ENCODE assay signal across 9 cellular contexts in the genomic region with DNA sequence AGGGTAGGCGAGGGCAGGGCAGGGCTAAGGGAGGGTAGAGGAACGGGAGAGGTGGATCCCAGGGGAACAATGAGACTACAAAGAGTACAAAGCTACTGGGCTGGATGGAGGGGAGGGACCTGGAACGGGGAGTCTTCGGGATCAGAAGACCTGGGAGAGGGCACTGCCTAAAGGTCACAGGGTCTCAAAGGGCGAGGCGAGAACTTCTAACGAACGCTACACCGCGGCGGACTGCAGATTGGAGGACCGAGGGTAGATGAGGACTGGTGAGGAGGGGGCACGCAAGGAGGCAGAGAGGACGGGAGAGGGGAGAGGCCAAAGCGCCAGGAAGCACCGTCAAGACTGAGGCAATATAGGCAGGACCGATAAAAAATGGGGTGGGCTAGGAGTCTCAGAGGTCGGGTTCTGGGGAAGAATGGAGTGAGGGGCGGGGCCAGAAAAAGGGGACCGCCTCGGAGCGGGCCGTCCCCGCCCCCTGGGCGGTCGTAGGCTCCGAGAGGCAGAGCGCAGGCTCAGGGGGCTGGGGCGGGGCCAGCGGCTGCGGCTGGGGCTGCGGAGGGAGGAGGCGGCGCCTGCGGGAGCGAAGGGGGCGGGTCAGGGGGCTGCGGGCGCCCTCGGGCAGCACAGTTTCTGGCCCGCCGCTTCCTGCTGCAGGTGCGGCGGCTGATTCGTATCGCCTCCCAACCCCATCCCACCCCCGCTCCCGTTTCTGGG. TPM values are rescaled to one million over a fixed set of nuclear protein-coding genes. Genes with fewer than 3 reads are reported as not detected.
DNase-seq lines count a peak whose midpoint lies in the region; ATAC-seq and TF ChIP-seq lines count a peak whose summit lies in the region.
"Had no signal": no experiment of that assay in that cellular context is flagged by ENCODE, and none has a peak within 500 bp of the region (broad histone marks: within the 10 kb centered on the region; RNA-seq: fewer than 3 reads in every experiment).

No MANE protein-coding gene starts in this region.

- no peaks in the 10 kb centered on the region for H3K4me1 ChIP-seq in iPS-20b (ENCODE audit: insufficient read depth, low read length)
- peaks cover 7% of the 10 kb centered on the region for H3K4me1 ChIP-seq in skeletal muscle satellite cell (ENCODE audit: control insufficient read depth, insufficient read depth, low read length)

- peak overlapping the region; percentile 35 for H3K27ac Mint-ChIP-seq in activated naive CD8-positive, alpha-beta T cell treated with anti-CD3 and anti-CD28 coated beads, Interleukin-2, amount 50 U/mL, for 24 hours

- H3K9me3 ChIP-seq in iPS-20b (ENCODE audit: insufficient read depth, low read depth, low read length) (peaks cover 38% of the 10 kb centered on the region), skeletal muscle satellite cell (replicated peaks; ENCODE audit: low read length) (peaks cover 5% of the 10 kb centered on the region)

- peaks cover 5% of the 10 kb centered on the region for H3K9me3 Mint-ChIP-seq in activated naive CD8-positive, alpha-beta T cell treated with anti-CD3 and anti-CD28 coated beads, Interleukin-2, amount 50 U/mL, for 24 hours

- H3K4me3 Mint-ChIP-seq in activated naive CD8-positive, alpha-beta T cell treated with anti-CD3 and anti-CD28 coated beads, Interleukin-2, amount 50 U/mL, for 24 hours, result peak overlapping the region; percentile 63

- no peak overlapping the region for H3K27ac ChIP-seq in iPS-20b (ENCODE audit: low read length)
- H3K27ac ChIP-seq: neutrophil had no signal

- H3K36me3 Mint-ChIP-seq in activated naive CD8-positive, alpha-beta T cell treated with anti-CD3 and anti-CD28 coated beads, Interleukin-2, amount 50 U/mL, for 24 hours (ENCODE audit: low read depth), result peaks cover 17% of the 10 kb centered on the region

- DNase-seq in A172 (ENCODE audit: low spot score) (peak; percentile 47), MV-4-11 (lab: John Stamatoyannopoulos, UW) (peak; percentile 91)
- DNase-seq in activated naive CD8-positive, alpha-beta T cell treated with anti-CD3 and anti-CD28 coated beads, Interleukin-2, amount 50 U/mL, for 24 hours, result peak; percentile 87

- peak; percentile 74 for ATAC-seq in SK-N-SH treated with all-trans-retinoic acid at 6 μM for 48 hours
- ATAC-seq in activated naive CD8-positive, alpha-beta T cell treated with anti-CD3 and anti-CD28 coated beads, Interleukin-2, amount 50 U/mL, for 24 hours, result peak; percentile 45
- no peak for ATAC-seq in HG03135 (IDR thresholded peaks at IDR 0.05; ENCODE audit: unreplicated experiment)

- H3K36me3 ChIP-seq in iPS-20b (ENCODE audit: insufficient read depth, low read depth, low read length) (no peaks in the 10 kb centered on the region), skeletal muscle satellite cell (ENCODE audit: insufficient read depth, low read length) (no peaks in the 10 kb centered on the region)
- H3K36me3 ChIP-seq: neutrophil had no signal

- H3K27me3 ChIP-seq in iPS-20b (ENCODE audit: insufficient read depth, low read length) (peaks cover 18% of the 10 kb centered on the region), skeletal muscle satellite cell (ENCODE audit: control insufficient read depth, insufficient read depth, low read length) (peaks cover 53% of the 10 kb centered on the region)

- H3K9ac ChIP-seq in iPS-20b (ENCODE audit: low read depth, low read length), result peak overlapping the region; percentile 68; the same call in 1 of the 2 replicates
- no peak overlapping the region for H3K9ac ChIP-seq in skeletal muscle satellite cell (ENCODE audit: low read depth, low read length)

- TF ChIP-seq POLR2A in GM19193 (IDR thresholded peaks at IDR 0.05; ENCODE audit: extremely low read depth, insufficient read depth, insufficient read length), result peak; percentile 49

- H3K4me3 ChIP-seq in iPS-20b (ENCODE audit: low read length) (peak overlapping the region; percentile 74), skeletal muscle satellite cell (ENCODE audit: low read length) (no peak overlapping the region)

- peaks cover 70% of the 10 kb centered on the region for H3K27me3 Mint-ChIP-seq in activated naive CD8-positive, alpha-beta T cell treated with anti-CD3 and anti-CD28 coated beads, Interleukin-2, amount 50 U/mL, for 24 hours

- H3K4me2 ChIP-seq in skeletal muscle satellite cell (ENCODE audit: low read length), result peak overlapping the region; percentile 20

- peaks cover 64% of the 10 kb centered on the region for H3K4me1 Mint-ChIP-seq in activated naive CD8-positive, alpha-beta T cell treated with anti-CD3 and anti-CD28 coated beads, Interleukin-2, amount 50 U/mL, for 24 hours

TF ChIP-seq in SK-N-SH treated with all-trans-retinoic acid at 6 μM for 48 hours, 23 proteins besides CTCF, POLR2A, EP300 and RAD21 (continues in another document):
- TF ChIP-seq, protein P1, sequence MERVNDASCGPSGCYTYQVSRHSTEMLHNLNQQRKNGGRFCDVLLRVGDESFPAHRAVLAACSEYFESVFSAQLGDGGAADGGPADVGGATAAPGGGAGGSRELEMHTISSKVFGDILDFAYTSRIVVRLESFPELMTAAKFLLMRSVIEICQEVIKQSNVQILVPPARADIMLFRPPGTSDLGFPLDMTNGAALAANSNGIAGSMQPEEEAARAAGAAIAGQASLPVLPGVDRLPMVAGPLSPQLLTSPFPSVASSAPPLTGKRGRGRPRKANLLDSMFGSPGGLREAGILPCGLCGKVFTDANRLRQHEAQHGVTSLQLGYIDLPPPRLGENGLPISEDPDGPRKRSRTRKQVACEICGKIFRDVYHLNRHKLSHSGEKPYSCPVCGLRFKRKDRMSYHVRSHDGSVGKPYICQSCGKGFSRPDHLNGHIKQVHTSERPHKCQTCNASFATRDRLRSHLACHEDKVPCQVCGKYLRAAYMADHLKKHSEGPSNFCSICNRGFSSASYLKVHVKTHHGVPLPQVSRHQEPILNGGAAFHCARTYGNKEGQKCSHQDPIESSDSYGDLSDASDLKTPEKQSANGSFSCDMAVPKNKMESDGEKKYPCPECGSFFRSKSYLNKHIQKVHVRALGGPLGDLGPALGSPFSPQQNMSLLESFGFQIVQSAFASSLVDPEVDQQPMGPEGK (CRISPR knock-in tag; IDR thresholded peaks at IDR 0.05; ENCODE audit: borderline replicate concordance), result no peak
- TF ChIP-seq ZFP3 (CRISPR knock-in tag; IDR thresholded peaks at IDR 0.05), result no peak
- TF ChIP-seq, protein P2, sequence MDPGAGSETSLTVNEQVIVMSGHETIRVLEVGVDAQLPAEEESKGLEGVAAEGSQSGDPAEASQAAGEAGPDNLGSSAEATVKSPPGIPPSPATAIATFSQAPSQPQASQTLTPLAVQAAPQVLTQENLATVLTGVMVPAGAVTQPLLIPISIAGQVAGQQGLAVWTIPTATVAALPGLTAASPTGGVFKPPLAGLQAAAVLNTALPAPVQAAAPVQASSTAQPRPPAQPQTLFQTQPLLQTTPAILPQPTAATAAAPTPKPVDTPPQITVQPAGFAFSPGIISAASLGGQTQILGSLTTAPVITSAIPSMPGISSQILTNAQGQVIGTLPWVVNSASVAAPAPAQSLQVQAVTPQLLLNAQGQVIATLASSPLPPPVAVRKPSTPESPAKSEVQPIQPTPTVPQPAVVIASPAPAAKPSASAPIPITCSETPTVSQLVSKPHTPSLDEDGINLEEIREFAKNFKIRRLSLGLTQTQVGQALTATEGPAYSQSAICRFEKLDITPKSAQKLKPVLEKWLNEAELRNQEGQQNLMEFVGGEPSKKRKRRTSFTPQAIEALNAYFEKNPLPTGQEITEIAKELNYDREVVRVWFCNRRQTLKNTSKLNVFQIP (CRISPR knock-in tag; IDR thresholded peaks at IDR 0.05; ENCODE audit: borderline replicate concordance, low read depth), result no peak
- no peak for TF ChIP-seq ZC3H10 (CRISPR knock-in tag; IDR thresholded peaks at IDR 0.05)
- TF ChIP-seq TCF4 (CRISPR knock-in tag; IDR thresholded peaks at IDR 0.05; ENCODE audit: borderline replicate concordance), result no peak
- no peak for TF ChIP-seq ZNF70 (CRISPR knock-in tag; IDR thresholded peaks at IDR 0.05)
- TF ChIP-seq OSR1 (CRISPR knock-in tag; IDR thresholded peaks at IDR 0.05), result no peak
- TF ChIP-seq ISL1 (CRISPR knock-in tag; IDR thresholded peaks at IDR 0.05), result no peak
- no peak for TF ChIP-seq ESRRG (CRISPR knock-in tag; IDR thresholded peaks at IDR 0.05)
- TF ChIP-seq, protein P3, sequence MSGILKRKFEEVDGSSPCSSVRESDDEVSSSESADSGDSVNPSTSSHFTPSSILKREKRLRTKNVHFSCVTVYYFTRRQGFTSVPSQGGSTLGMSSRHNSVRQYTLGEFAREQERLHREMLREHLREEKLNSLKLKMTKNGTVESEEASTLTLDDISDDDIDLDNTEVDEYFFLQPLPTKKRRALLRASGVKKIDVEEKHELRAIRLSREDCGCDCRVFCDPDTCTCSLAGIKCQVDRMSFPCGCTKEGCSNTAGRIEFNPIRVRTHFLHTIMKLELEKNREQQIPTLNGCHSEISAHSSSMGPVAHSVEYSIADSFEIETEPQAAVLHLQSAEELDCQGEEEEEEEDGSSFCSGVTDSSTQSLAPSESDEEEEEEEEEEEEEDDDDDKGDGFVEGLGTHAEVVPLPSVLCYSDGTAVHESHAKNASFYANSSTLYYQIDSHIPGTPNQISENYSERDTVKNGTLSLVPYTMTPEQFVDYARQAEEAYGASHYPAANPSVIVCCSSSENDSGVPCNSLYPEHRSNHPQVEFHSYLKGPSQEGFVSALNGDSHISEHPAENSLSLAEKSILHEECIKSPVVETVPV (CRISPR knock-in tag; IDR thresholded peaks at IDR 0.05), result no peak
- no peak for TF ChIP-seq PPARA (CRISPR knock-in tag; IDR thresholded peaks at IDR 0.05; ENCODE audit: borderline replicate concordance)
- TF ChIP-seq ARNTL (CRISPR knock-in tag; IDR thresholded peaks at IDR 0.05; ENCODE audit: borderline replicate concordance, low read depth), result no peak
- no peak for TF ChIP-seq ZFP30 (CRISPR knock-in tag; IDR thresholded peaks at IDR 0.05)

RNA-seq across cellular contexts. Expression of a gene that starts 1.3 kb away (rescaled TPM):
- 0.22 TPM in 1 of 2 replicates, not detected in the other for total RNA-seq in A172 (2014; rRNA removed; shearing (Covaris generic))
- under 0.01 and 0.22 TPM in 2 replicates for total RNA-seq in skeletal muscle satellite cell (2012; rRNA removed)

RNA-seq across cellular contexts. Expression of a gene that starts 34.9 kb away (rescaled TPM):
- 0.07 and 0.16 TPM in 2 replicates for total RNA-seq in A172 (2014; rRNA removed; shearing (Covaris generic))
- total RNA-seq in skeletal muscle satellite cell (2012; rRNA removed), result 0.22 TPM in 1 of 2 replicates, not detected in the other

RNA-seq across cellular contexts. Expression of a gene that starts 45.7 kb away (rescaled TPM):
- 96.8 and 97.3 TPM in 2 replicates for total RNA-seq in A172 (2014; rRNA removed; shearing (Covaris generic))
- 73.0 and 83.7 TPM in 2 replicates for total RNA-seq in skeletal muscle satellite cell (2012; rRNA removed)

RNA-seq across cellular contexts. Expression of a gene that starts 53.6 kb away (rescaled TPM):
- 57.5 and 79.9 TPM in 2 replicates for total RNA-seq in A172 (2014; rRNA removed; shearing (Covaris generic))
- 35.5 and 37.6 TPM in 2 replicates for total RNA-seq in skeletal muscle satellite cell (2012; rRNA removed)
